Comparison of ENCODE assay signal across 30 cellular contexts in genomic region chr3:140493271-140493670, GRCh38.
"Had no signal": no experiment of that assay in that cellular context is flagged by ENCODE, and none has a peak within 500 bp of the region (broad histone marks: within the 10 kb centered on the region; RNA-seq: fewer than 3 reads in every experiment).

No MANE protein-coding gene starts in this region.

- H3K4me1 Mint-ChIP-seq: activated CD4-positive, alpha-beta memory T cell treated with anti-CD3 and anti-CD28 coated beads, Interleukin-2, amount 10 ng/mL, durations not matched to agents 7 days and 5 days; activated CD8-positive, alpha-beta memory T cell treated with anti-CD3 and anti-CD28 coated beads, Interleukin-2, amount 10 ng/mL, durations not matched to agents 7 days and 5 days; activated naive CD4-positive, alpha-beta T cell treated with anti-CD3 and anti-CD28 coated beads, Interleukin-2, amount 10 ng/mL, durations not matched to agents 7 days and 5 days; activated naive CD8-positive, alpha-beta T cell treated with anti-CD3 and anti-CD28 coated beads, Interleukin-2, amount 50 U/mL, for 24 hours had no signal

- H3K27ac ChIP-seq: brain microvascular endothelial cell, cardiac muscle cell, WERI-Rb-1 had no signal

- ATAC-seq: activated CD8-positive, alpha-beta memory T cell treated with anti-CD3 and anti-CD28 coated beads, Interleukin-2, amount 10 ng/mL, durations not matched to agents 7 days and 5 days; activated naive CD8-positive, alpha-beta T cell treated with anti-CD3 and anti-CD28 coated beads, Interleukin-2, amount 50 U/mL, for 24 hours; K562 had no signal

- H3K27me3 ChIP-seq: brain microvascular endothelial cell had no signal

- H3K9me3 ChIP-seq: MG63 had no signal

- H3K4me3 ChIP-seq: cardiac muscle cell, K562, MG63 had no signal

- H3K4me3 Mint-ChIP-seq: activated CD4-positive, alpha-beta memory T cell treated with anti-CD3 and anti-CD28 coated beads, Interleukin-2, amount 10 ng/mL, durations not matched to agents 7 days and 5 days; activated CD8-positive, alpha-beta memory T cell treated with anti-CD3 and anti-CD28 coated beads, Interleukin-2, amount 10 ng/mL, durations not matched to agents 7 days and 5 days; activated naive CD4-positive, alpha-beta T cell treated with anti-CD3 and anti-CD28 coated beads, Interleukin-2, amount 10 ng/mL, durations not matched to agents 7 days and 5 days; activated naive CD8-positive, alpha-beta T cell; activated naive CD8-positive, alpha-beta T cell treated with anti-CD3 and anti-CD28 coated beads, Interleukin-2, amount 50 U/mL, for 24 hours had no signal

- H3K27ac Mint-ChIP-seq: activated CD4-positive, alpha-beta memory T cell treated with anti-CD3 and anti-CD28 coated beads, Interleukin-2, amount 10 ng/mL, durations not matched to agents 7 days and 5 days; activated CD8-positive, alpha-beta memory T cell treated with anti-CD3 and anti-CD28 coated beads, Interleukin-2, amount 10 ng/mL, durations not matched to agents 7 days and 5 days; activated naive CD4-positive, alpha-beta T cell treated with anti-CD3 and anti-CD28 coated beads, Interleukin-2, amount 10 ng/mL, durations not matched to agents 7 days and 5 days; activated naive CD8-positive, alpha-beta T cell; activated naive CD8-positive, alpha-beta T cell treated with anti-CD3 and anti-CD28 coated beads, Interleukin-2, amount 50 U/mL, for 24 hours had no signal

- H3K9me3 Mint-ChIP-seq: activated CD4-positive, alpha-beta memory T cell treated with anti-CD3 and anti-CD28 coated beads, Interleukin-2, amount 10 ng/mL, durations not matched to agents 7 days and 5 days; activated naive CD4-positive, alpha-beta T cell treated with anti-CD3 and anti-CD28 coated beads, Interleukin-2, amount 10 ng/mL, durations not matched to agents 7 days and 5 days; activated naive CD8-positive, alpha-beta T cell treated with anti-CD3 and anti-CD28 coated beads, Interleukin-2, amount 50 U/mL, for 24 hours had no signal

- DNase-seq: activated CD4-positive, alpha-beta memory T cell treated with anti-CD3 and anti-CD28 coated beads, Interleukin-2, amount 10 ng/mL, durations not matched to agents 7 days and 5 days; activated CD4-positive, alpha-beta T cell treated with anti-CD3 and anti-CD28 coated beads for 1 hour; activated CD4-positive, alpha-beta T cell treated with anti-CD3 and anti-CD28 coated beads for 48 hours; activated CD4-positive, CD25-positive, alpha-beta regulatory T cell; activated CD8-positive, alpha-beta memory T cell treated with anti-CD3 and anti-CD28 coated beads for 24 hours; activated CD8-positive, alpha-beta memory T cell treated with anti-CD3 and anti-CD28 coated beads, Interleukin-2, amount 10 ng/mL, durations not matched to agents 7 days and 5 days; activated CD8-positive, alpha-beta memory T cell treated with anti-CD3 and anti-CD28 coated beads, Interleukin-2, amount 50 U/mL, for 48 hours; activated effector memory CD4-positive, alpha-beta T cell treated with Interleukin-2 at 50 U/mL for 16 hours; activated naive CD4-positive, alpha-beta T cell treated with anti-CD3 and anti-CD28 coated beads, Interleukin-2, amount 10 ng/mL, durations not matched to agents 7 days and 5 days; activated naive CD8-positive, alpha-beta T cell treated with anti-CD3 and anti-CD28 coated beads, Interleukin-2, amount 50 U/mL, for 24 hours; activated T-cell treated with anti-CD3 and anti-CD28 coated beads, Interleukin-2, amount 50 U/mL, for 48 hours; anterior cingulate cortex; brain microvascular endothelial cell; MG63; NCI-H1048; NCI-H1105 treated with DMSO at 0.1 percent for 48 hours; NCI-H1436; NCI-H1694; NCI-H1930; NCI-H2081 treated with DMSO at 0.1 percent for 48 hours; NCI-H226; NCI-H446 treated with DMSO at 0.1 percent for 48 hours; NCI-H524 treated with DMSO at 0.1 percent for 48 hours; Right ventricle myocardium superior; T1000; WERI-Rb-1 had no signal

- FAIRE-seq: K562, RCC 7860 had no signal

- H3K36me3 ChIP-seq: brain microvascular endothelial cell, cardiac muscle cell, MG63, WERI-Rb-1 had no signal

- H3K27me3 Mint-ChIP-seq: activated CD4-positive, alpha-beta memory T cell treated with anti-CD3 and anti-CD28 coated beads, Interleukin-2, amount 10 ng/mL, durations not matched to agents 7 days and 5 days; activated naive CD4-positive, alpha-beta T cell treated with anti-CD3 and anti-CD28 coated beads, Interleukin-2, amount 10 ng/mL, durations not matched to agents 7 days and 5 days; activated naive CD8-positive, alpha-beta T cell treated with anti-CD3 and anti-CD28 coated beads, Interleukin-2, amount 50 U/mL, for 24 hours had no signal

- H3K36me3 Mint-ChIP-seq: activated CD8-positive, alpha-beta memory T cell treated with anti-CD3 and anti-CD28 coated beads, Interleukin-2, amount 10 ng/mL, durations not matched to agents 7 days and 5 days; activated naive CD4-positive, alpha-beta T cell treated with anti-CD3 and anti-CD28 coated beads, Interleukin-2, amount 10 ng/mL, durations not matched to agents 7 days and 5 days; activated naive CD8-positive, alpha-beta T cell had no signal
